In genomic region chr2:64120008-64120407, GRCh38 we compare ENCODE assay signal across 1 cellular context.
TF ChIP-seq lines count a peak whose summit lies in the region.

No MANE protein-coding gene starts in this region.

TF ChIP-seq in SK-N-SH, 30 proteins besides CTCF, POLR2A, EP300 and RAD21 (continued from another document):
- no peak for TF ChIP-seq REST (IDR thresholded peaks at IDR 0.05; ENCODE audit: low read depth, low read length)
- no peak for TF ChIP-seq POLR2AphosphoS5 (IDR thresholded peaks at IDR 0.05; ENCODE audit: low read depth, low read length)
- TF ChIP-seq NFIC (IDR thresholded peaks at IDR 0.05; ENCODE audit: borderline replicate concordance), result no peak
- TF ChIP-seq ELF1 (IDR thresholded peaks at IDR 0.05), result no peak
- TF ChIP-seq ZBTB33 (IDR thresholded peaks at IDR 0.05; ENCODE audit: borderline replicate concordance, low read depth), result no peak
- TF ChIP-seq CHD2 (IDR thresholded peaks at IDR 0.05; ENCODE audit: low read length, partially characterized antibody), result no peak
- no peak for TF ChIP-seq TEAD4 (IDR thresholded peaks at IDR 0.05; ENCODE audit: borderline replicate concordance, insufficient read depth)
- no peak for TF ChIP-seq FOSL2 (IDR thresholded peaks at IDR 0.05; ENCODE audit: borderline replicate concordance, low read depth)
